In genomic region chr12:26874501-26875296, GRCh38 we compare ENCODE assay signal across 12 cellular contexts. TPM values are rescaled to one million over a fixed set of nuclear protein-coding genes. Genes with fewer than 3 reads are reported as not detected.
DNase-seq lines count a peak whose midpoint lies in the region; ATAC-seq, FAIRE-seq and TF ChIP-seq lines count a peak whose summit lies in the region.
"Had no signal": no experiment of that assay in that cellular context is flagged by ENCODE, and none has a peak within 500 bp of the region (broad histone marks: within the 10 kb centered on the region; RNA-seq: fewer than 3 reads in every experiment).

No MANE protein-coding gene starts in this region.

- TF ChIP-seq RAD21 in GM12878 (IDR thresholded peaks at IDR 0.05; ENCODE audit: insufficient read depth, low read depth, low read length) = no peak

- RAD21 ChIA-PET in GM12878 (lab: Charles Lee; ENCODE audit: unreplicated experiment) = interaction anchor here (1.0 to 3.4 kb wide), 8 partner anchors 10 to 163 kb away, joined by 3 to 17 read pairs (median 8); partner anchors contain the start of gene ITPR2

- BruUV-seq in GM12878 (replicated peaks; lab: Mats Ljungman, UMichigan) = no TSS peak

- POLR2A ChIA-PET in GM12878 (lab: Charles Lee) = interaction anchor here (1.4 to 2.7 kb wide), 2 partner anchors 41 to 105 kb away, joined by 3 to 8 read pairs; partner anchors contain the start of gene ITPR2

- SMC1A ChIA-PET in GM12878 (lab: Charles Lee; ENCODE audit: uncharacterized antibody, unreplicated experiment) = interaction anchor here (0.6 to 7.6 kb wide), 8 partner anchors 8 to 557 kb away, joined by 3 to 105 read pairs (median 11); no protein-coding TSS in a partner anchor

- TF ChIP-seq EP300 in GM12878 (IDR thresholded peaks at IDR 0.05; ENCODE audit: borderline replicate concordance in 1 of 2, control insufficient read depth in 1 of 2, low read depth in 2 of 2, low read length in 2 of 2) = peak; percentile 78 to 83; a peak in 3 of 4 replicates

- H3K4me1 ChIP-seq in GM12878 (ENCODE audit: control insufficient read depth, insufficient read depth, low read length) (peaks cover 46% of the 10 kb centered on the region), GM23248 (ENCODE audit: insufficient read depth) (0 out of 2 replicates have a peak, but pooled peaks cover 6% of the 10 kb centered on the region)

- intact Hi-C loops in GM12878 (cut with micrococcal nuclease; ENCODE audit: unreplicated experiment) = no loop called here

- CTCF ChIA-PET in GM12878 (lab: Yijun Ruan, JAX) = interaction anchor here (0.6 to 10.1 kb wide), 10 partner anchors 8 to 148 kb away, joined by 3 to 115 read pairs (median 17); partner anchors contain the start of gene MED21

- H4K20me1 ChIP-seq in GM12878 (ENCODE audit: control insufficient read depth, insufficient read depth) = no peaks in the 10 kb centered on the region
- no peaks in the 10 kb centered on the region for H4K20me1 ChIP-seq in GM23248 (ENCODE audit: insufficient read depth)

- DNase-seq in GM12878 (ENCODE audit: low read depth, low spot score) (peak; percentile 68), AG08396 (ENCODE audit: low spot score) (no peak), GM19240 (ENCODE audit: insufficient read length, low spot score) (no peak), GM23248 (no peak), omental fat pad (ENCODE audit: low spot score) (no peak)
- DNase-seq: activated naive CD8-positive, alpha-beta T cell treated with anti-CD3 and anti-CD28 coated beads, Interleukin-2, amount 10 ng/mL, durations not matched to agents 7 days and 5 days; pancreas had no signal

- peak; percentile 61 for ATAC-seq in GM18498 (IDR thresholded peaks at IDR 0.05; ENCODE audit: unreplicated experiment)
- ATAC-seq in GM21447 (IDR thresholded peaks at IDR 0.05; ENCODE audit: unreplicated experiment) = peak; percentile 55
- peak; percentile 69 for ATAC-seq in HG03432 (IDR thresholded peaks at IDR 0.05; ENCODE audit: unreplicated experiment)
- peak; percentile 84 for ATAC-seq in GM12878
- no peak for ATAC-seq in omental fat pad (ENCODE audit: low FRiP score)
- ATAC-seq: activated CD4-positive, CD25-positive, alpha-beta regulatory T cell treated with anti-CD3 and anti-CD28 coated beads, Interleukin-2, amount 50 U/mL, for 24 hours; pancreas had no signal

- H3K27me3 ChIP-seq in GM12878 (replicated peaks in 1 of 2; ENCODE audit: control insufficient read depth in 2 of 2, insufficient read depth in 2 of 2, low read length in 1 of 2) (no peaks in the 10 kb centered on the region), GM23248 (replicated peaks; ENCODE audit: insufficient read depth) (0 out of 2 replicates have a peak, but pooled peaks cover 5% of the 10 kb centered on the region)
- H3K27me3 ChIP-seq: pancreas had no signal

- H3K9me3 ChIP-seq in GM12878 (replicated peaks; ENCODE audit: control insufficient read depth, insufficient read depth, low read length) = no peaks in the 10 kb centered on the region
- H3K9me3 ChIP-seq in GM23248 (ENCODE audit: low read depth) = no peaks in the 10 kb centered on the region
- H3K9me3 ChIP-seq: pancreas had no signal

- H3K9ac ChIP-seq in GM12878 (ENCODE audit: control insufficient read depth, insufficient read depth, low read length) (no peak overlapping the region), GM23248 (no peak overlapping the region)

- no peak for TF ChIP-seq CTCF in GM12878 (IDR thresholded peaks at IDR 0.05 in 2 of 3, conservative IDR thresholded peaks at IDR 0.05 in 1 of 3; ENCODE audit: control insufficient read depth in 2 of 3, extremely low read depth in 1 of 3, insufficient read depth in 1 of 3, low read depth in 3 of 3, low read length in 3 of 3)
- TF ChIP-seq CTCF in omental fat pad (IDR thresholded peaks at IDR 0.05) = no peak

- in situ Hi-C loops in GM12878 (cut with MboI) (no loop called here), GM23248 (cut with MboI) (no loop called here)

- H3K9me2 ChIP-seq in GM23248 (ENCODE audit: insufficient read depth) = no peaks in the 10 kb centered on the region

- H3K27ac ChIP-seq in GM12878 (ENCODE audit: control insufficient read depth, insufficient read depth) (no peak overlapping the region), GM23248 (no peak overlapping the region)
- H3K27ac ChIP-seq: C4-2B, pancreas had no signal

- H2AFZ ChIP-seq in GM12878 (ENCODE audit: control insufficient read depth, low read depth, low read length) (no peak overlapping the region), GM23248 (no peak overlapping the region)

- H3K4me3 ChIP-seq in GM12878 = no peak overlapping the region
- H3K4me3 ChIP-seq in GM23248 = no peak overlapping the region
- H3K4me3 ChIP-seq: pancreas had no signal

- no peaks in the 10 kb centered on the region for H3K79me2 ChIP-seq in GM12878 (ENCODE audit: control insufficient read depth, insufficient read depth, low read length)
- no peaks in the 10 kb centered on the region for H3K79me2 ChIP-seq in GM23248 (ENCODE audit: insufficient read depth)

- H3K4me2 ChIP-seq in GM12878 (ENCODE audit: control insufficient read depth, insufficient read depth) (0 out of 2 replicates have a peak overlapping the region, but pooled peaks have one; percentile 9), GM23248 (ENCODE audit: unreplicated experiment) (no peak overlapping the region)

- no peaks in the 10 kb centered on the region for H3F3A ChIP-seq in GM23248 (ENCODE audit: insufficient read depth)

- WGBS in GM12878 (ENCODE audit: insufficient coverage, insufficient replicate concordance, low lambda C conversion rate, missing lambda C conversion rate) = 63% methylated on average over 7 of the region's 7 CpGs
- WGBS in GM23248 (ENCODE audit: low coverage in 1 of 2, low lambda C conversion rate in 2 of 2, missing lambda C conversion rate in 2 of 2), 2 experiments = 52 to 57% methylated on average over 7 of the region's 7 CpGs

- H3K36me3 ChIP-seq in GM12878 (ENCODE audit: control insufficient read depth in 2 of 2, insufficient read depth in 2 of 2, low read length in 1 of 2) (no peaks in the 10 kb centered on the region), GM23248 (ENCODE audit: low read depth) (no peaks in the 10 kb centered on the region)
- H3K36me3 ChIP-seq: pancreas had no signal

- FAIRE-seq in GM12878 (lab: Jason Lieb, UNC) = no peak
- FAIRE-seq: pancreas had no signal

- TF ChIP-seq POLR2A in GM12878 (IDR thresholded peaks at IDR 0.05; ENCODE audit: low read depth, low read length) = no peak

TF ChIP-seq in GM12878, 131 proteins besides CTCF, POLR2A, EP300 and RAD21 (continues in another document):
- TF ChIP-seq SMARCA5 (IDR thresholded peaks at IDR 0.05) (no peak), REST (IDR thresholded peaks at IDR 0.05; ENCODE audit: low read depth, low read length) (no peak), ZBED1 (IDR thresholded peaks at IDR 0.05; ENCODE audit: borderline replicate concordance) (peak; percentile 74; the same call in 1 of the 2 replicates), ATF7 (IDR thresholded peaks at IDR 0.05; ENCODE audit: low read depth) (peak; percentile 86), NR2C2 (IDR thresholded peaks at IDR 0.05; ENCODE audit: borderline replicate concordance, control insufficient read depth, insufficient read length, low read depth) (no peak)

RNA-seq across cellular contexts. Expression of gene ITPR2, which starts 41.7 kb away (rescaled TPM):
- 388 and 403 TPM in 2 replicates for total RNA-seq in GM12878 (2013; cell fraction: nucleolus; rRNA removed)
- total RNA-seq in GM12878 (2014; rRNA removed) (61.6 and 62.7 TPM in 2 replicates), GM12878 (2014; rRNA removed; fragmentation: Illumina TruSeq; extraction: Trizol) (67.0 and 73.4 TPM in 2 replicates), GM12878 (2021) (72.6 and 76.2 TPM in 2 replicates), omental fat pad (10 to 100 TPM; 39.0 to 62.9 (median 47.4) TPM)
- 18.8 TPM for polyA plus RNA-seq in GM12878 (2011; ENCODE audit: low read depth)
- polyA plus RNA-seq in GM12878 (2011; rRNA removed) (63.8 and 94.8 TPM in 2 replicates), GM12878 (2014; fragmentation: Illumina TruSeq; extraction: Trizol) (38.8 and 46.4 TPM in 2 replicates), GM12878 (2014; fragmentation: Nextera tagmentation; extraction: Ambion mirVana) (10 to 100 TPM in 1 of 2 experiments, 1 to 10 TPM in 1; 7.5 to 10.9 TPM), GM12878 (2014; rRNA removed) (22.9 and 24.5 TPM in 2 replicates), GM12878 (2016; fragmentation: Nextera tagmentation; extraction: Ambion mirVana) (10 to 100 TPM; 44.0 to 50.2 TPM), GM23248 (2016; fragmentation: Nextera tagmentation; extraction: Ambion mirVana) (3.6 and 5.0 TPM in 2 replicates)
- 28.7 and 34.5 TPM in 2 replicates for polyA plus RNA-seq in GM12878 (2011; cell fraction: cytosol; rRNA removed)
- 76.6 and 81.8 TPM in 2 replicates for polyA plus RNA-seq in GM12878 (2011; cell fraction: nucleus; rRNA removed)
- polyA plus RNA-seq in GM12878 (2012) = 22.6 and 25.3 TPM in 2 replicates
- 414 and 473 TPM in 2 replicates for polyA minus RNA-seq in GM12878 (2011; rRNA and poly(A)+ RNA removed)
- 61.3 and 85.0 TPM in 2 replicates for polyA minus RNA-seq in GM12878 (2011; cell fraction: cytosol; rRNA and poly(A)+ RNA removed)
- polyA minus RNA-seq in GM12878 (2011; cell fraction: nucleus; rRNA and poly(A)+ RNA removed) = 370 and 490 TPM in 2 replicates
- 9.1 and 9.2 TPM in 2 replicates for total RNA-seq in GM23248 (2014; rRNA removed; shearing (Covaris generic))
